Comparison of ENCODE assay signal across 22 cellular contexts in genomic region chr3:178562143-178562868, GRCh38. TPM values are rescaled to one million over a fixed set of nuclear protein-coding genes. Genes with fewer than 3 reads are reported as not detected.
DNase-seq lines count a peak whose midpoint lies in the region; ATAC-seq and TF ChIP-seq lines count a peak whose summit lies in the region.
"Had no signal": no experiment of that assay in that cellular context is flagged by ENCODE, and none has a peak within 500 bp of the region (broad histone marks: within the 10 kb centered on the region; RNA-seq: fewer than 3 reads in every experiment).

No MANE protein-coding gene starts in this region.

- H3K4me1 ChIP-seq in CD4-positive, alpha-beta memory T cell (ENCODE audit: insufficient read depth, low read length): no peaks in the 10 kb centered on the region
- H3K4me1 ChIP-seq: adrenal gland, prostate gland, uterus had no signal

- no peak overlapping the region for H3K27ac ChIP-seq in CD4-positive, alpha-beta memory T cell (ENCODE audit: low read depth, low read length)
- H3K27ac ChIP-seq: adrenal gland, prostate gland had no signal

- H3K27me3 Mint-ChIP-seq in CD4-positive, alpha-beta memory T cell: no peaks in the 10 kb centered on the region
- H3K27me3 Mint-ChIP-seq: stimulated activated naive CD8-positive, alpha-beta T cell treated with anti-CD3 and anti-CD28 coated beads, Interleukin-15, Interleukin-2, amounts not matched to agents 100 ng/mL and 50 ng/mL, for 24 hours had no signal

- intact Hi-C loops in CD4-positive, alpha-beta memory T cell (cut with micrococcal nuclease): no loop called here

- CTCF ChIA-PET in CD4-positive, alpha-beta memory T cell (lab: Charles Lee; ENCODE audit: partially characterized antibody): no interaction called here

- H3K27me3 ChIP-seq in CD4-positive, alpha-beta memory T cell (ENCODE audit: insufficient read depth, low read length): no peaks in the 10 kb centered on the region
- H3K27me3 ChIP-seq: adrenal gland, gastrocnemius medialis, uterus had no signal

- peak; percentile 10 for DNase-seq in AG08395 (ENCODE audit: low spot score)
- DNase-seq in HS-5 (ENCODE audit: low read depth): peak; percentile 32
- peak; percentile 14 to 40 for DNase-seq in cardiac fibroblast (ENCODE audit: low read depth in 2 of 2)
- peak; percentile 34 for DNase-seq in iris pigment epithelial cell (ENCODE audit: low read depth)
- no peak for DNase-seq in Kasumi-1 (lab: John Stamatoyannopoulos, UW)
- no peak for DNase-seq in effector CD8-positive, alpha-beta T cell (lab: John Stamatoyannopoulos, UW)
- no peak for DNase-seq in CD4-positive, alpha-beta memory T cell
- DNase-seq: activated CD4-positive, CD25-positive, alpha-beta regulatory T cell treated with anti-CD3 and anti-CD28 coated beads, Interleukin-2, amount 50 U/mL, for 72 hours; adrenal gland; CD8-positive, alpha-beta memory T cell; gastrocnemius medialis; IMR-90; naive B cell; NCI-H2029 treated with DMSO at 0.1 percent for 48 hours; NCI-H524; SIG-M5; T-helper 9 cell; uterus had no signal

- no peaks in the 10 kb centered on the region for H3K4me1 Mint-ChIP-seq in CD4-positive, alpha-beta memory T cell
- H3K4me1 Mint-ChIP-seq: CD8-positive, alpha-beta memory T cell; naive B cell had no signal

- H3K36me3 ChIP-seq in CD4-positive, alpha-beta memory T cell (ENCODE audit: insufficient read depth, low read length): no peaks in the 10 kb centered on the region
- H3K36me3 ChIP-seq: adrenal gland, gastrocnemius medialis, prostate gland, uterus had no signal

- H3K27ac Mint-ChIP-seq in CD4-positive, alpha-beta memory T cell: no peak overlapping the region
- H3K27ac Mint-ChIP-seq: naive B cell; stimulated activated naive CD8-positive, alpha-beta T cell treated with anti-CD3 and anti-CD28 coated beads, Interleukin-15, Interleukin-2, amounts not matched to agents 100 ng/mL and 50 ng/mL, for 24 hours had no signal

- no peak for TF ChIP-seq CTCF in cardiac fibroblast (IDR thresholded peaks at IDR 0.05; ENCODE audit: low read depth, low read length)

- POLR2A ChIA-PET in CD4-positive, alpha-beta memory T cell (lab: Charles Lee; ENCODE audit: partially characterized antibody): no interaction called here

- H3K4me3 ChIP-seq in cardiac fibroblast (replicated peaks in 1 of 2; ENCODE audit: low read depth in 2 of 2, low read length in 2 of 2): no peak overlapping the region
- no peak overlapping the region for H3K4me3 ChIP-seq in CD4-positive, alpha-beta memory T cell (ENCODE audit: low read length in 2 of 2)
- H3K4me3 ChIP-seq: adrenal gland, gastrocnemius medialis, lung, prostate gland, uterus had no signal

- no peak overlapping the region for H3K4me3 Mint-ChIP-seq in CD4-positive, alpha-beta memory T cell
- H3K4me3 Mint-ChIP-seq: CD8-positive, alpha-beta memory T cell; naive B cell; stimulated activated naive CD8-positive, alpha-beta T cell treated with anti-CD3 and anti-CD28 coated beads, Interleukin-15, Interleukin-2, amounts not matched to agents 100 ng/mL and 50 ng/mL, for 24 hours had no signal

- no peak for ATAC-seq in HG03045 (IDR thresholded peaks at IDR 0.05; ENCODE audit: unreplicated experiment)

- no peaks in the 10 kb centered on the region for H3K9me3 Mint-ChIP-seq in CD4-positive, alpha-beta memory T cell
- H3K9me3 Mint-ChIP-seq: naive B cell; stimulated activated naive CD8-positive, alpha-beta T cell treated with anti-CD3 and anti-CD28 coated beads, Interleukin-15, Interleukin-2, amounts not matched to agents 100 ng/mL and 50 ng/mL, for 24 hours had no signal

- no peaks in the 10 kb centered on the region for H3K36me3 Mint-ChIP-seq in CD4-positive, alpha-beta memory T cell
- H3K36me3 Mint-ChIP-seq: CD8-positive, alpha-beta memory T cell; naive B cell had no signal

- no peaks in the 10 kb centered on the region for H3K9me3 ChIP-seq in CD4-positive, alpha-beta memory T cell (ENCODE audit: control insufficient read depth in 1 of 2, low read length in 2 of 2)
- H3K9me3 ChIP-seq: adrenal gland, gastrocnemius medialis, prostate gland, uterus had no signal

RNA-seq across cellular contexts. Expression of gene KCNMB2, which starts 26.1 kb away (rescaled TPM):
- not detected for total RNA-seq in CD4-positive, alpha-beta memory T cell
- not detected for polyA plus RNA-seq in CD4-positive, alpha-beta memory T cell
- total RNA-seq: CD8-positive, alpha-beta memory T cell; gastrocnemius medialis; IMR-90 had no signal
- polyA plus RNA-seq: CD8-positive, alpha-beta memory T cell; IMR-90 had no signal

Comparison
In these comparisons a context has a peak if more than half of its experiments do, and no peak if none do; other contexts are left out.
1. DNase-seq: peak in AG08395 (single experiment), HS-5 (single experiment), cardiac fibroblast (2 of 2) and iris pigment epithelial cell (single experiment); none in Kasumi-1 (0 of 2), effector CD8-positive, alpha-beta T cell (single experiment) and CD4-positive, alpha-beta memory T cell (0 of 5).